9 cellular contexts compared by ENCODE assay signal in the genomic region with DNA sequence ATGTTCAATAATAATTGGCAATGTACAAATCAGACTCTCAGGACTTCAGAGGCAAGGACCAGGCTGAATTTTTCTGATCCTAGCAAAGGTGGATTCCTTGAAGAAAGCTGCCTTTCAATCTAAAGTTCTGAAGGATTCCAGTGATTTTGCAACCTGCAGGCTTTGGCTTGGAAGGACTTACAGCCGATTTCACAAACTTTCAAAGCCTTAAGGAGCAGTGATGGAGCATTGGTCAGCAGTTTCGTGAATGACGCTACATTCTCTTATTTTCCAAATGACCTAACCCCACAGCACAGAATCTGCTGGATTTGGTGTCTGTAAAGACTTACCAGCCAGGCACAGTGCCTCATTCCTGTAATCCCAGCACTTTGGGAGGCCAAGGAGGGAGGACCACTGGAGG.
DNase-seq lines count a peak whose midpoint lies in the region; ATAC-seq, FAIRE-seq and TF ChIP-seq lines count a peak whose summit lies in the region.
"Had no signal": no experiment of that assay in that cellular context is flagged by ENCODE, and none has a peak within 500 bp of the region (broad histone marks: within the 10 kb centered on the region; RNA-seq: fewer than 3 reads in every experiment).

No MANE protein-coding gene starts in this region.

- no peaks in the 10 kb centered on the region for H4K20me1 ChIP-seq in astrocyte (ENCODE audit: insufficient read depth, low read length)

- no peak for FAIRE-seq in astrocyte (lab: Jason Lieb, UNC)

- peaks cover 2% of the 10 kb centered on the region for H3K4me1 Mint-ChIP-seq in astrocyte (ENCODE audit: low read depth, unreplicated experiment)

- in situ Hi-C loops in transverse colon (cut with MboI; ENCODE audit: low pct_ligation_motif_present in 1 of 4, low pct_unique_long_range_greater_than_20kb in 1 of 4, low sequenced_read_pairs in 3 of 4) = loop anchor here in 2 of 4 donors (25.0 kb wide), 2 partner anchors 624 to 974 kb away; no protein-coding TSS in a partner anchor

- intact Hi-C loops in heart left ventricle (cut with DNase I) = loop anchor here in 6 of 10 donors (2.0 to 10.0 kb wide), 5 partner anchors 52 to 729 kb away; partner anchors contain the start of gene ZNF438 (in 1 of the 6)
- intact Hi-C loops in cardiac septum (cut with DNase I) = loop anchor here (5.0 kb wide), 1 partner anchor 159 kb away; no protein-coding TSS in a partner anchor
- intact Hi-C loops in transverse colon (cut with DNase I; ENCODE audit: low total_unique reads) = no loop called here

- H2AFZ ChIP-seq in astrocyte (ENCODE audit: low read depth, low read length) = no peak overlapping the region

- no peak for ATAC-seq in heart left ventricle

- H3K27ac ChIP-seq in heart left ventricle (peak overlapping the region in 11 of 12 donors; percentile 90 to 100 (median 94)), astrocyte (ENCODE audit: low read depth, low read length) (no peak overlapping the region), muscle layer of colon (ENCODE audit: low read depth, low read length) (peak overlapping the region; percentile 94), transverse colon (peak overlapping the region; percentile 90 to 99 (median 95))

- H3K27me3 ChIP-seq in heart left ventricle (no peaks in the 10 kb centered on the region), astrocyte (ENCODE audit: insufficient read depth, low read length) (no peaks in the 10 kb centered on the region), muscle layer of colon (ENCODE audit: control insufficient read depth in 1 of 2, insufficient read depth in 2 of 2, low read length in 2 of 2) (no peaks in the 10 kb centered on the region), transverse colon (no peaks in the 10 kb centered on the region)

- no peak for TF ChIP-seq EP300 in transverse colon (IDR thresholded peaks at IDR 0.05; ENCODE audit: low read depth)

- 73 to 96% (median 92%) methylated on average over 3 of the region's 3 CpGs for WGBS in heart left ventricle, 4 donors
- WGBS in transverse colon (ENCODE audit: low coverage in 1 of 2), 2 donors = 100% methylated on average over 3 of the region's 3 CpGs; no CpG with 5 or more reads in 1 of the 2 donors

- peak overlapping the region; percentile 2 for H3K4me2 ChIP-seq in astrocyte (ENCODE audit: low read length)

- no peak for DNase-seq in heart left ventricle
- DNase-seq in cardiac septum (ENCODE audit: low spot score) = no peak
- no peak for DNase-seq in astrocyte (ENCODE audit: low read depth)
- no peak for DNase-seq in transverse colon
- no peak for DNase-seq in NCI-H2196 treated with DMSO at 0.1 percent for 48 hours (lab: John Stamatoyannopoulos, UW; ENCODE audit: unreplicated experiment)
- no peak for DNase-seq in AML-193 (lab: John Stamatoyannopoulos, UW)
- DNase-seq in NCI-H1092 treated with DMSO at 0.1 percent for 48 hours (lab: John Stamatoyannopoulos, UW) = no peak
- DNase-seq: Calu3 had no signal

- peak overlapping the region; percentile 86 for H3K4me3 Mint-ChIP-seq in astrocyte (ENCODE audit: unreplicated experiment)

- H3K4me1 ChIP-seq in heart left ventricle = peaks cover 0 to 36% (median 21%) of the 10 kb centered on the region in 12 donors
- peaks cover 8% of the 10 kb centered on the region for H3K4me1 ChIP-seq in astrocyte (ENCODE audit: insufficient read depth, low read length)
- H3K4me1 ChIP-seq in muscle layer of colon (ENCODE audit: insufficient read depth, low read length) = peaks cover 26% of the 10 kb centered on the region
- H3K4me1 ChIP-seq in transverse colon = peaks cover 10 to 22% (median 15%) of the 10 kb centered on the region in 4 donors

- no peak overlapping the region for H3K27ac Mint-ChIP-seq in astrocyte (ENCODE audit: unreplicated experiment)

- peaks cover 6% of the 10 kb centered on the region for H3K9me3 Mint-ChIP-seq in astrocyte (ENCODE audit: unreplicated experiment)

- no peaks in the 10 kb centered on the region for H3K36me3 Mint-ChIP-seq in astrocyte (ENCODE audit: low read depth, unreplicated experiment)

- H3K27me3 Mint-ChIP-seq in astrocyte (ENCODE audit: low read depth, unreplicated experiment) = peaks cover 4% of the 10 kb centered on the region

- no peaks in the 10 kb centered on the region for H3K79me2 ChIP-seq in astrocyte (ENCODE audit: insufficient read depth, low read length)

- peak overlapping the region in 2 of 12 donors; percentile 75 to 83 for H3K4me3 ChIP-seq in heart left ventricle
- no peak overlapping the region for H3K4me3 ChIP-seq in astrocyte (ENCODE audit: insufficient read depth, low read depth, low read length)
- H3K4me3 ChIP-seq in muscle layer of colon (ENCODE audit: low read depth in 1 of 2, low read length in 2 of 2) = no peak overlapping the region
- no peak overlapping the region for H3K4me3 ChIP-seq in transverse colon

- no peak for TF ChIP-seq CTCF in heart left ventricle (IDR thresholded peaks at IDR 0.05)
- TF ChIP-seq CTCF in astrocyte (IDR thresholded peaks at IDR 0.05; ENCODE audit: insufficient read depth, low read depth, low read length) = no peak
- no peak for TF ChIP-seq CTCF in transverse colon (IDR thresholded peaks at IDR 0.05)

- H3K36me3 ChIP-seq in heart left ventricle (no peaks in the 10 kb centered on the region), astrocyte (ENCODE audit: insufficient read depth, low read length) (no peaks in the 10 kb centered on the region), muscle layer of colon (ENCODE audit: insufficient read depth, low read length) (no peaks in the 10 kb centered on the region), transverse colon (no peaks in the 10 kb centered on the region)

- H3K9me3 ChIP-seq in heart left ventricle = no peaks in the 10 kb centered on the region
- no peaks in the 10 kb centered on the region for H3K9me3 ChIP-seq in astrocyte (ENCODE audit: insufficient read depth, low read depth, low read length)
- H3K9me3 ChIP-seq in muscle layer of colon (ENCODE audit: low read length) = no peaks in the 10 kb centered on the region
- H3K9me3 ChIP-seq in transverse colon = no peaks in the 10 kb centered on the region

- H3K9ac ChIP-seq in astrocyte (ENCODE audit: low read length) (no peak overlapping the region), muscle layer of colon (ENCODE audit: low read length) (no peak overlapping the region)

- TF ChIP-seq POLR2A in heart left ventricle (IDR thresholded peaks at IDR 0.05) = no peak
- no peak for TF ChIP-seq POLR2A in transverse colon (IDR thresholded peaks at IDR 0.05)
